ENCODE assay signal across 8 cellular contexts in the genomic region with DNA sequence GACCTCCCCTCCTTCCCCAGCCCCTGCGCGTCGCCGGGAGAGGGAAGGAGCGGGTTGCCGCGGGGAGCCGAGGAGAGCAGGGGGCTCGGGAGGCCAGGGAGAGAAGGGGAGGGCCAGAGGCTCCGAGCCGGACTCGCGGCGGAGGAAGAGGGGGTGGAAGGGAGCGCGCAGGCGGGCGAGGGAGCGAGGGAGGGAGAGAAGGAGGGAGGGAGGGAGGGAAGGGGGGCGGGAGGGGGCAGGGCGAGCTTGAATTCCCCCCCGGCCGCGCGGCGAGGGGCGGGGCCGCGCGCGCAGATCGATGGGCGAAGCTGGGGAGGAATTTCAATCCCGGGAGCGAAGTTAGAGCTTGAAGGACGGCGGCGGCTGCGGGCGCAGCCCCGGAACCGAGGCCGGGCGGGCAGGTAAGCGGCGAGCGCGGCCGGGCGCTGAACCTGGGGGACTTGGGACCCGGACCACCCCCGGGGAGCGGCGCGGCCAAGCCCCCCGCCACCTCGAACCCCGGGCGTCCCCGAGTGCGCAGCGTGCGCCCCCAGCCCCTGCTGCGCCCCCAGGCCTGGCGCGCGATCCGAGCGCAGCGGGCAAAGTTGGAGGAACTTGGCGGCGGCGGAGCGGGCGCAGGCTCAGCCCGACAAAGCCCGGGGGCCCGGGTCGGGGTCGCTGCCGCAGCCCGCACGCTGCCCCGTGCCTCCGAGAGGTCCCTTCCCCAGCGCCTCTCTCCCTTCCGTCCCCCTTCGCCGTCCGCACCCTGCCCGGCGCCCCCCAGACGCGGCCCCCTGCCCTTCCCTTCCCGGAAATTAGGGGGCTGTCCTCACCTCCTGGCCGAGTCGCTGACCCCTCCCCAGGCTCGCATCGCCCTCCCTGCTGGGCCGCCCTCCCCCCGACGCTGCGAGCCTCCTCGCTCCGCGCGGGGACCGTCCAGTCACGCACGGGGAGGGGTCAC. TPM values are rescaled to one million over a fixed set of nuclear protein-coding genes. Genes with fewer than 3 reads are reported as not detected.
A peak's percentile ranks its signal among the peaks of the same experiment; 100 is the strongest.
DNase-seq lines count a peak whose midpoint lies in the region; ATAC-seq, FAIRE-seq and TF ChIP-seq lines count a peak whose summit lies in the region.

A gene (plus strand): TSS at position 324 of the 940 bp plus-strand sequence. CDS start 74,320 bp downstream, outside the sequence.

- peaks cover 28% of the 10 kb centered on the region for H3K27me3 Mint-ChIP-seq in T-helper 17 cell

- H3K4me1 ChIP-seq in spleen = peaks cover 16 to 60% (median 54%) of the 10 kb centered on the region in 6 donors

- H3K4me3 Mint-ChIP-seq in T-helper 17 cell = peak within 1 kb of the TSS; percentile 79

- H3K27ac ChIP-seq in spleen = no peak within 1 kb of the TSS

- 2 to 3% (median 2%) methylated on average over 31 to 110 of the region's 110 CpGs for WGBS in spleen, 5 donors

- FAIRE-seq in GM12891 (lab: Jason Lieb, UNC) = no peak

- peaks cover 2% of the 10 kb centered on the region for H3K36me3 Mint-ChIP-seq in T-helper 17 cell (ENCODE audit: low read depth)

- peak; percentile 40 for DNase-seq in DMS53 (lab: John Stamatoyannopoulos, UW)
- DNase-seq in DMS53 treated with DMSO at 0.1 percent for 48 hours (lab: John Stamatoyannopoulos, UW; ENCODE audit: unreplicated experiment) = no peak
- peak in 1 of 3 donors; percentile 2 for DNase-seq in T-helper 17 cell
- peak; percentile 24 for DNase-seq in left cardiac atrium
- peak; percentile 72 for DNase-seq in spleen
- no peak for DNase-seq in GM12891 (ENCODE audit: insufficient read length, low spot score)
- no peak for DNase-seq in stimulated activated CD4-positive, alpha-beta T cell treated with anti-CD3 and anti-CD28 coated beads, Interleukin-1b, Interleukin-23, amount 100 ng/mL, for 48 hours

- no peak within 1 kb of the TSS for H3K27ac Mint-ChIP-seq in T-helper 17 cell

- no peak for TF ChIP-seq CTCF in spleen (IDR thresholded peaks at IDR 0.05 in 8 of 11, conservative IDR thresholded peaks at IDR 0.05 in 3 of 11)

- no peaks in the 10 kb centered on the region for H3K36me3 ChIP-seq in spleen

- intact Hi-C loops in left cardiac atrium (cut with DNase I) = loop anchor here (10.0 kb wide), 3 partner anchors 85 to 535 kb away; no protein-coding TSS in a partner anchor
- intact Hi-C loops in spleen (cut with DNase I; ENCODE audit: low total_unique reads) = no loop called here

- ATAC-seq in T-helper 17 cell (no peak), left cardiac atrium (peak in 1 of 2 donors; percentile 24), GM19397 (IDR thresholded peaks at IDR 0.05; ENCODE audit: unreplicated experiment) (no peak)

- H3K4me1 Mint-ChIP-seq in T-helper 17 cell = peaks cover 5% of the 10 kb centered on the region

- peak within 1 kb of the TSS in 7 of 8 donors; percentile 22 to 64 (median 32) for H3K4me3 ChIP-seq in spleen

- TF ChIP-seq POLR2A in spleen (IDR thresholded peaks at IDR 0.05) (no peak), GM12891 (IDR thresholded peaks at IDR 0.05; ENCODE audit: low read depth, low read length) (no peak)

- no peaks in the 10 kb centered on the region for H3K9me3 ChIP-seq in T-helper 17 cell (ENCODE audit: control insufficient read depth, low read length, poor library complexity, severe bottlenecking)
- H3K9me3 ChIP-seq in spleen = no peaks in the 10 kb centered on the region

- peaks cover 0 to 100% (median 80%) of the 10 kb centered on the region in 7 donors for H3K27me3 ChIP-seq in spleen (replicated peaks in 1 of 7)

TF ChIP-seq in GM12891, 5 proteins besides CTCF, POLR2A, EP300 and RAD21:
- TF ChIP-seq SPI1 (IDR thresholded peaks at IDR 0.05; ENCODE audit: low read depth, low read length) = no peak
- no peak for TF ChIP-seq POU2F2 (IDR thresholded peaks at IDR 0.05; ENCODE audit: low read depth, low read length)
- no peak for TF ChIP-seq PAX5 (IDR thresholded peaks at IDR 0.05; ENCODE audit: insufficient read depth, low read length, severe bottlenecking)
- no peak for TF ChIP-seq TAF1 (IDR thresholded peaks at IDR 0.05; ENCODE audit: low read depth, low read length)
- no peak for TF ChIP-seq POLR2AphosphoS5 (IDR thresholded peaks at IDR 0.05; ENCODE audit: low read depth, low read length)

RNA-seq across cellular contexts. Expression of the gene that starts here (rescaled TPM):
- total RNA-seq in T-helper 17 cell (not detected), left cardiac atrium (1 to 10 TPM; 6.0 to 9.5 TPM), spleen (1 to 10 TPM; 2.3 to 3.9 (median 2.8) TPM)
- under 1 TPM; 0.22 to 0.70 (median 0.41) TPM for polyA plus RNA-seq in spleen
- polyA plus RNA-seq in GM12891 (2012; ENCODE audit: low read depth, missing spikeins) = 0.44 TPM

Comparison
In these comparisons a context has a peak if more than half of its experiments do, and no peak if none do; other contexts are left out.
1. DNase-seq: peak in DMS53 (single experiment), left cardiac atrium (single experiment) and spleen (single experiment); none in DMS53 treated with DMSO at 0.1 percent for 48 hours (single experiment), GM12891 (single experiment) and stimulated activated CD4-positive, alpha-beta T cell treated with anti-CD3 and anti-CD28 coated beads, Interleukin-1b, Interleukin-23, amount 100 ng/mL, for 48 hours (single experiment).